ENCODE assay signal across 12 cellular contexts in genomic region chr12:88424791-88425730, GRCh38.
DNase-seq lines count a peak whose midpoint lies in the region; ATAC-seq and TF ChIP-seq lines count a peak whose summit lies in the region.
"Had no signal": no experiment of that assay in that cellular context is flagged by ENCODE, and none has a peak within 500 bp of the region (broad histone marks: within the 10 kb centered on the region; RNA-seq: fewer than 3 reads in every experiment).

No MANE protein-coding gene starts in this region.

- in situ Hi-C loops in IMR-90 (cut with MboI; ENCODE audit: low sequenced_read_pairs), result no loop called here

- TF ChIP-seq EP300 in sigmoid colon (IDR thresholded peaks at IDR 0.05), result no peak

- TF ChIP-seq CTCF in IMR-90 (conservative IDR thresholded peaks at IDR 0.05; ENCODE audit: low read depth, low read length) (no peak), VCaP (conservative IDR thresholded peaks at IDR 0.05) (no peak), liver (IDR thresholded peaks at IDR 0.05; ENCODE audit: low read depth, low read length, missing input control) (no peak), sigmoid colon (IDR thresholded peaks at IDR 0.05) (no peak)

- TF ChIP-seq POLR2A in IMR-90 (IDR thresholded peaks at IDR 0.05; ENCODE audit: low read depth, low read length) (no peak), sigmoid colon (IDR thresholded peaks at IDR 0.05) (no peak)

- H3K56ac ChIP-seq in IMR-90 (ENCODE audit: extremely low read depth, insufficient read depth, low read length), result no peak overlapping the region

- H3K4ac ChIP-seq in IMR-90 (ENCODE audit: low read depth, low read length), result no peak overlapping the region

- DNase-seq in IMR-90 (no peak), sigmoid colon (no peak), GDM1 (lab: John Stamatoyannopoulos, UW) (no peak)
- DNase-seq: CD8-positive, alpha-beta memory T cell; DMS53; GOT3; H9 had no signal

- POLR2A ChIA-PET in IMR-90 (lab: Charles Lee; ENCODE audit: unreplicated experiment), result no interaction called here

- no peak overlapping the region for H2BK5ac ChIP-seq in IMR-90 (ENCODE audit: low read depth, low read length, poor library complexity, severe bottlenecking)

- H2AFZ ChIP-seq in IMR-90 (replicated peaks; ENCODE audit: low read length, poor library complexity), result no peak overlapping the region

- H3K27ac ChIP-seq in IMR-90 (ENCODE audit: insufficient read depth, low read length) (no peak overlapping the region), VCaP (peak overlapping the region; percentile 66), liver (ENCODE audit: low read depth in 1 of 2, low read length in 2 of 2) (no peak overlapping the region), sigmoid colon (no peak overlapping the region)

- H4K8ac ChIP-seq in IMR-90 (ENCODE audit: low read depth in 2 of 2, low read length in 2 of 2), result no peak overlapping the region

- H3K4me3 ChIP-seq in IMR-90 (ENCODE audit: insufficient read depth, low read depth, low read length) (no peak overlapping the region), liver (ENCODE audit: low read depth in 1 of 3, low read length in 3 of 3) (no peak overlapping the region), sigmoid colon (no peak overlapping the region)
- H3K4me3 ChIP-seq: K562 had no signal

- H3K18ac ChIP-seq in IMR-90 (ENCODE audit: low read depth, low read length), result no peak overlapping the region

- H4K20me1 ChIP-seq in IMR-90 (ENCODE audit: insufficient read depth, low read length), result no peaks in the 10 kb centered on the region

- dilution Hi-C loops in IMR-90 (cut with HindIII; ENCODE audit: low sequenced_read_pairs, unreplicated experiment), result no loop called here

- H4K91ac ChIP-seq in IMR-90 (ENCODE audit: insufficient read depth, low read depth, low read length), result no peak overlapping the region

- H3K4me1 ChIP-seq in IMR-90 (ENCODE audit: control insufficient read depth, insufficient read depth, low read length), result peaks cover 4% of the 10 kb centered on the region; the same call in 1 of the 2 replicates
- H3K4me1 ChIP-seq in liver (ENCODE audit: control insufficient read depth in 4 of 4, insufficient read depth in 4 of 4, low read length in 3 of 4), result peaks cover 0 to 12% (median 8%) of the 10 kb centered on the region in 4 donors
- H3K4me1 ChIP-seq in sigmoid colon, result peaks cover 0 to 8% (median 5%) of the 10 kb centered on the region in 4 donors

- ATAC-seq in IMR-90 (ENCODE audit: low read depth) (no peak), HG02642 (IDR thresholded peaks at IDR 0.05; ENCODE audit: poor library complexity, unreplicated experiment) (no peak), HG03354 (IDR thresholded peaks at IDR 0.05; ENCODE audit: poor library complexity, severe bottlenecking, unreplicated experiment) (no peak)
- ATAC-seq: K562 had no signal

- H2AK9ac ChIP-seq in IMR-90 (replicated peaks; ENCODE audit: low read depth, low read length, poor library complexity), result no peak overlapping the region

- H3K9me3 ChIP-seq in IMR-90 (ENCODE audit: control insufficient read depth, insufficient read depth, low read length) (peaks cover 5% of the 10 kb centered on the region), liver (ENCODE audit: control insufficient read depth in 4 of 4, low read length in 3 of 4) (no peaks in the 10 kb centered on the region), sigmoid colon (no peaks in the 10 kb centered on the region)

- CTCF ChIA-PET in IMR-90 (lab: Yijun Ruan, JAX), result no interaction called here

- BruUV-seq in IMR-90 (replicated peaks; lab: Mats Ljungman, UMichigan), result no TSS peak

- H3K27me3 ChIP-seq in IMR-90 (ENCODE audit: control insufficient read depth, insufficient read depth, low read length) (no peaks in the 10 kb centered on the region), liver (ENCODE audit: control insufficient read depth in 4 of 4, insufficient read depth in 4 of 4, low read length in 3 of 4) (no peaks in the 10 kb centered on the region), sigmoid colon (no peaks in the 10 kb centered on the region)

- no peak overlapping the region for H3K4me2 ChIP-seq in IMR-90 (ENCODE audit: low read depth, low read length)

- H3K36me3 ChIP-seq in IMR-90 (ENCODE audit: control insufficient read depth, insufficient read depth, low read length) (no peaks in the 10 kb centered on the region), liver (ENCODE audit: control insufficient read depth in 4 of 4, insufficient read depth in 3 of 4, low read depth in 1 of 4, low read length in 3 of 4) (no peaks in the 10 kb centered on the region), sigmoid colon (no peaks in the 10 kb centered on the region)

- H2AK5ac ChIP-seq in IMR-90 (ENCODE audit: low read depth, low read length), result peak overlapping the region; percentile 43; the same call in 1 of the 2 replicates

- no peak overlapping the region; the same call in 1 of the 2 replicates for H4K5ac ChIP-seq in IMR-90 (ENCODE audit: low read depth, low read length)

- intact Hi-C loops in IMR-90 (cut with micrococcal nuclease), result no loop called here
- intact Hi-C loops in sigmoid colon (cut with DNase I), result no loop called here

- H3K9ac ChIP-seq in IMR-90 (ENCODE audit: low read depth, low read length) (no peak overlapping the region), liver (ENCODE audit: low read depth in 1 of 2, low read length in 2 of 2) (no peak overlapping the region)

- 100% methylated on average over 1 of the region's 5 CpGs; no CpG with 5 or more reads in 1 of the 2 experiments for WGBS in IMR-90 (ENCODE audit: extremely low coverage in 2 of 2, insufficient read length in 1 of 2), 2 experiments
- 44% methylated on average over 5 of the region's 5 CpGs for WGBS in liver
- 78 to 90% methylated on average over 5 of the region's 5 CpGs for WGBS in sigmoid colon, 2 donors

- no peak overlapping the region for H2BK20ac ChIP-seq in IMR-90 (ENCODE audit: low read depth, low read length)

- no peak overlapping the region for H3K14ac ChIP-seq in IMR-90 (replicated peaks; ENCODE audit: low read depth, low read length)

- H2BK15ac ChIP-seq in IMR-90 (ENCODE audit: low read depth, low read length), result no peak overlapping the region

- TF ChIP-seq RAD21 in IMR-90 (IDR thresholded peaks at IDR 0.05; ENCODE audit: low read length) (no peak), liver (IDR thresholded peaks at IDR 0.05) (no peak)

- H3K9me1 ChIP-seq in IMR-90 (ENCODE audit: insufficient read depth, low read length), result peaks cover 4% of the 10 kb centered on the region; the same call in 1 of the 2 replicates

- H3K79me1 ChIP-seq in IMR-90 (ENCODE audit: low read depth in 1 of 2, low read length in 2 of 2), result peaks cover 0 to 3% of the 10 kb centered on the region in 2 experiments; a peak in 1 of 4 replicates

- no peak overlapping the region for H2BK120ac ChIP-seq in IMR-90 (ENCODE audit: low read depth, low read length)

- H3K23ac ChIP-seq in IMR-90 (ENCODE audit: low read depth, low read length), result no peak overlapping the region

TF ChIP-seq in IMR-90, 13 proteins besides CTCF, POLR2A, EP300 and RAD21:
- TF ChIP-seq MAZ (IDR thresholded peaks at IDR 0.05; ENCODE audit: borderline replicate concordance, low read depth, low read length), result no peak
- no peak for TF ChIP-seq MXI1 (IDR thresholded peaks at IDR 0.05; ENCODE audit: borderline replicate concordance, low read depth, low read length)
- no peak for TF ChIP-seq MAFK (IDR thresholded peaks at IDR 0.05; ENCODE audit: low read depth, low read length)
- no peak for TF ChIP-seq SMC3 (IDR thresholded peaks at IDR 0.05; ENCODE audit: low read depth, low read length)
- TF ChIP-seq CHD1 (IDR thresholded peaks at IDR 0.05; ENCODE audit: low read depth, low read length), result no peak
- TF ChIP-seq CEBPB (IDR thresholded peaks at IDR 0.05; ENCODE audit: low read depth, low read length), result no peak

TF ChIP-seq in liver, 16 proteins besides CTCF, POLR2A, EP300 and RAD21 (continues in another document):
- TF ChIP-seq EGR1 (IDR thresholded peaks at IDR 0.05; ENCODE audit: low read depth in 2 of 2) (no peak), NR2F2 (IDR thresholded peaks at IDR 0.05) (no peak), HNF4G (IDR thresholded peaks at IDR 0.05) (no peak), GABPA (IDR thresholded peaks at IDR 0.05 in 1 of 2, conservative IDR thresholded peaks at IDR 0.05 in 1 of 2) (no peak), YY1 (IDR thresholded peaks at IDR 0.05) (peak; percentile 56), ATF3 (IDR thresholded peaks at IDR 0.05) (no peak), RXRA (IDR thresholded peaks at IDR 0.05) (peak in 1 of 2 donors; percentile 42), FOXA2 (IDR thresholded peaks at IDR 0.05) (no peak), ZBTB33 (IDR thresholded peaks at IDR 0.05) (peak; percentile 34)
